Comparison of ENCODE assay signal across 12 cellular contexts in the genomic region with DNA sequence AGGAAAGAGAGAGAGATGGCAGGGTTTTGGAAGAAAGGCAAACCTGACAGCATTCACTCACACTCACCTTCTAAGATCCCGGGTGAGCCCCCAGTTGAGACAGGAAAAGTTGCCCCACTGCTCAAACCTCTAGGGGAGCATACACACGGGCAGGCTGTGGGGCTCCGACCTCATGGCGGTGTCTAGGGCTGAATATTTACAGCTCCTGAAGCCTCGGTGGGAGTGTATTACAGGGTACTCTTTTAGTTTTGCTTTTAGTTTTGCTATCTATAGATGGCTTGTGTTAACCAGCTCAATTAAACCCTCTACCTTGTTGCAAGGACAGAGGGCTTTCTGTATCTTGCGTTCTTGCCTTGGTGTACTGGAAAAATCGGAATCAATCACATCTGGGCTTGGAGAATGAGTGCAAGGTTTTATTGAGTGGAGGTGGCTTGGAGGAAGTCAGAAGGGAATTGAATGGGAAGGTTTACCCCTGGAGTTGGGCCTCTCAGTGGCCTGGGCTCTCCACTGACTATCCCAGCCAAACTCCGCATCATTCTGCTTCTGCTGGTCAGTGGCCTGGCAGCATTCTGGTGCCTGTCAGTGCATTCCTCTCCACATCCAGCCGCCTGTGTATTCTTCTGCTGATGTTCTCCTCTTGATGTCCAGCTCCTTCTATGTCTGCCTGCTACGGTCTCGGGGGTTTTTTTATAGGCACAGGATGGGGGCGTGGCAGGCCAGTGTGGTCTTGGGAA. TPM values are rescaled to one million over a fixed set of nuclear protein-coding genes. Genes with fewer than 3 reads are reported as not detected.
DNase-seq lines count a peak whose midpoint lies in the region; ATAC-seq and TF ChIP-seq lines count a peak whose summit lies in the region.
"Had no signal": no experiment of that assay in that cellular context is flagged by ENCODE, and none has a peak within 500 bp of the region (broad histone marks: within the 10 kb centered on the region; RNA-seq: fewer than 3 reads in every experiment).

No MANE protein-coding gene starts in this region.

- no peaks in the 10 kb centered on the region for H3K9me3 Mint-ChIP-seq in immature natural killer cell
- H3K9me3 Mint-ChIP-seq: activated T-helper 1 cell treated with anti-CD3 and anti-CD28 coated beads, Interleukin-12 subunit alpha, Interleukin-12 subunit beta, Interleukin-2, Interleukin-4 antibody, amounts not matched to agents 30 ng/mL and 10 ng/mL and 1 ng/mL, durations not matched to agents 14 hours and 24 hours and 36 hours had no signal

- H3K9me3 ChIP-seq in sigmoid colon = no peaks in the 10 kb centered on the region

- no peaks in the 10 kb centered on the region for H3K4me1 ChIP-seq in sigmoid colon

- H3K27me3 ChIP-seq in sigmoid colon = no peaks in the 10 kb centered on the region
- H3K27me3 ChIP-seq: cardiac muscle cell had no signal

- DNase-seq in immature natural killer cell (peak in 1 of 3 donors; percentile 24), substantia nigra (lab: John Stamatoyannopoulos, UW) (no peak), DMS 273 (lab: John Stamatoyannopoulos, UW; ENCODE audit: unreplicated experiment) (no peak), sigmoid colon (no peak), SIG-M5 treated with dmso at 0.1 percent for 504 hours (lab: John Stamatoyannopoulos, UW; ENCODE audit: unreplicated experiment) (no peak)
- DNase-seq: NCI-H1436 treated with DMSO at 0.1 percent for 48 hours; stimulated activated CD8-positive, alpha-beta memory T cell treated with anti-CD3 and anti-CD28 coated beads, Interleukin-4, amount 100 ng/mL, for 48 hours had no signal

- TF ChIP-seq EP300 in sigmoid colon (IDR thresholded peaks at IDR 0.05) = no peak

- TF ChIP-seq POLR2A in sigmoid colon (IDR thresholded peaks at IDR 0.05) = no peak

- ATAC-seq in GM18861 (IDR thresholded peaks at IDR 0.05; ENCODE audit: unreplicated experiment) (peak; percentile 39), GM21447 (IDR thresholded peaks at IDR 0.05; ENCODE audit: unreplicated experiment) (peak; percentile 89), HG03064 (IDR thresholded peaks at IDR 0.05; ENCODE audit: low read depth, unreplicated experiment) (peak; percentile 96)

- no peaks in the 10 kb centered on the region for H3K36me3 ChIP-seq in sigmoid colon
- H3K36me3 ChIP-seq: cardiac muscle cell had no signal

- no peak for TF ChIP-seq CTCF in sigmoid colon (IDR thresholded peaks at IDR 0.05)

- H3K27me3 Mint-ChIP-seq in immature natural killer cell (ENCODE audit: low read depth in 3 of 3) = peaks cover 2 to 3% (median 3%) of the 10 kb centered on the region in 3 donors

- peaks cover 6 to 8% of the 10 kb centered on the region in 2 donors for H3K4me1 Mint-ChIP-seq in immature natural killer cell

- H3K27ac Mint-ChIP-seq in immature natural killer cell = peak overlapping the region in 5 of 6 donors; percentile 60 to 81 (median 74)
- H3K27ac Mint-ChIP-seq: activated T-helper 1 cell treated with anti-CD3 and anti-CD28 coated beads, Interleukin-12 subunit alpha, Interleukin-12 subunit beta, Interleukin-2, Interleukin-4 antibody, amounts not matched to agents 30 ng/mL and 10 ng/mL and 1 ng/mL, durations not matched to agents 14 hours and 24 hours and 36 hours had no signal

- intact Hi-C loops in sigmoid colon (cut with DNase I) = no loop called here

- H3K4me3 Mint-ChIP-seq in immature natural killer cell = peak overlapping the region; percentile 5 to 71 (median 63)
- H3K4me3 Mint-ChIP-seq: activated T-helper 1 cell treated with anti-CD3 and anti-CD28 coated beads, Interleukin-12 subunit alpha, Interleukin-12 subunit beta, Interleukin-2, Interleukin-4 antibody, amounts not matched to agents 30 ng/mL and 10 ng/mL and 1 ng/mL, durations not matched to agents 14 hours and 24 hours and 36 hours had no signal

- H3K27ac ChIP-seq in substantia nigra (ENCODE audit: low read depth, low read length, poor library complexity, severe bottlenecking) (no peak overlapping the region), sigmoid colon (no peak overlapping the region)
- H3K27ac ChIP-seq: cardiac muscle cell had no signal

- H3K36me3 Mint-ChIP-seq in immature natural killer cell = no peaks in the 10 kb centered on the region

- H3K4me3 ChIP-seq in sigmoid colon = no peak overlapping the region
- H3K4me3 ChIP-seq: cardiac muscle cell had no signal

- WGBS in sigmoid colon, 2 donors = 92 to 95% methylated on average over 12 of the region's 12 CpGs

RNA-seq across cellular contexts. Expression of a gene that starts 10.1 kb away (rescaled TPM):
- polyA plus RNA-seq in immature natural killer cell = 10 to 100 TPM in 1 of 3 donors, 1 to 10 TPM in 2; 7.2 to 16.8 (median 9.8) TPM
- total RNA-seq in sigmoid colon = 10 to 100 TPM in 3 of 4 donors, 1 to 10 TPM in 1; 8.8 to 14.6 (median 11.1) TPM
- polyA plus RNA-seq in sigmoid colon = 10 to 100 TPM in 2 of 3 donors, 1 to 10 TPM in 1; 9.0 to 16.0 (median 12.0) TPM

RNA-seq across cellular contexts. Expression of a gene that starts 15.3 kb away (rescaled TPM):
- polyA plus RNA-seq in immature natural killer cell (10 to 100 TPM in 1 of 3 donors, 1 to 10 TPM in 2; 6.1 to 12.6 (median 9.4) TPM), sigmoid colon (10 to 100 TPM; 24.1 to 27.6 (median 24.3) TPM)
- total RNA-seq in sigmoid colon = 10 to 100 TPM; 10.9 to 24.8 (median 11.2) TPM

Comparison
In these comparisons a context has a peak if more than half of its experiments do, and no peak if none do; other contexts are left out.
1. ATAC-seq: peak in every context shown above with its lines; median percentile 96 in HG03064; 89 in GM21447; 39 in GM18861.